ENCODE assay signal across 1 cellular context in the genomic region with DNA sequence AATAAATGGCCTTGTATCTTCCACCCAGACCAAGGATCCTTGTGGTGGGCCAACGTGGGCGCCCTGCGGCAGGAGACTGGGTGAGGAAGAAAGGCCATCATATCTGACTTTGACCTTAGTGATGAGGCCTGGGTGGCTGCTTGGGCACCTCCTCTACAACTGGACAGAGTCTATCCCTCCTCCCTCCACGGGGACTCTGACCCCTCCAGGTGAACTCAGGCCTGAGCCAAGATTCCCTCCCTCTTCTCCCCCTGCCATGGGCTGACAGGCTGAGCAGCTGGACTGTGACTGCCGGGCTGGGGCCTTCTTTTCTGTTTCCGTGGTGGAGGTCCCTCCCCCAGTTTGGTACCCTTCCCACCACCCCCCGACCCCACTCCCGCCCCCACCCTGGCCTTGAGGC.
TF ChIP-seq lines count a peak whose summit lies in the region.

No MANE protein-coding gene starts in this region.

TF ChIP-seq in HepG2, 621 proteins besides CTCF, POLR2A, EP300 and RAD21 (continued from another document and continues in another):
- no peak for TF ChIP-seq ZIK1 (CRISPR knock-in tag; IDR thresholded peaks at IDR 0.05; ENCODE audit: borderline replicate concordance, low read depth)
- TF ChIP-seq, protein P1, sequence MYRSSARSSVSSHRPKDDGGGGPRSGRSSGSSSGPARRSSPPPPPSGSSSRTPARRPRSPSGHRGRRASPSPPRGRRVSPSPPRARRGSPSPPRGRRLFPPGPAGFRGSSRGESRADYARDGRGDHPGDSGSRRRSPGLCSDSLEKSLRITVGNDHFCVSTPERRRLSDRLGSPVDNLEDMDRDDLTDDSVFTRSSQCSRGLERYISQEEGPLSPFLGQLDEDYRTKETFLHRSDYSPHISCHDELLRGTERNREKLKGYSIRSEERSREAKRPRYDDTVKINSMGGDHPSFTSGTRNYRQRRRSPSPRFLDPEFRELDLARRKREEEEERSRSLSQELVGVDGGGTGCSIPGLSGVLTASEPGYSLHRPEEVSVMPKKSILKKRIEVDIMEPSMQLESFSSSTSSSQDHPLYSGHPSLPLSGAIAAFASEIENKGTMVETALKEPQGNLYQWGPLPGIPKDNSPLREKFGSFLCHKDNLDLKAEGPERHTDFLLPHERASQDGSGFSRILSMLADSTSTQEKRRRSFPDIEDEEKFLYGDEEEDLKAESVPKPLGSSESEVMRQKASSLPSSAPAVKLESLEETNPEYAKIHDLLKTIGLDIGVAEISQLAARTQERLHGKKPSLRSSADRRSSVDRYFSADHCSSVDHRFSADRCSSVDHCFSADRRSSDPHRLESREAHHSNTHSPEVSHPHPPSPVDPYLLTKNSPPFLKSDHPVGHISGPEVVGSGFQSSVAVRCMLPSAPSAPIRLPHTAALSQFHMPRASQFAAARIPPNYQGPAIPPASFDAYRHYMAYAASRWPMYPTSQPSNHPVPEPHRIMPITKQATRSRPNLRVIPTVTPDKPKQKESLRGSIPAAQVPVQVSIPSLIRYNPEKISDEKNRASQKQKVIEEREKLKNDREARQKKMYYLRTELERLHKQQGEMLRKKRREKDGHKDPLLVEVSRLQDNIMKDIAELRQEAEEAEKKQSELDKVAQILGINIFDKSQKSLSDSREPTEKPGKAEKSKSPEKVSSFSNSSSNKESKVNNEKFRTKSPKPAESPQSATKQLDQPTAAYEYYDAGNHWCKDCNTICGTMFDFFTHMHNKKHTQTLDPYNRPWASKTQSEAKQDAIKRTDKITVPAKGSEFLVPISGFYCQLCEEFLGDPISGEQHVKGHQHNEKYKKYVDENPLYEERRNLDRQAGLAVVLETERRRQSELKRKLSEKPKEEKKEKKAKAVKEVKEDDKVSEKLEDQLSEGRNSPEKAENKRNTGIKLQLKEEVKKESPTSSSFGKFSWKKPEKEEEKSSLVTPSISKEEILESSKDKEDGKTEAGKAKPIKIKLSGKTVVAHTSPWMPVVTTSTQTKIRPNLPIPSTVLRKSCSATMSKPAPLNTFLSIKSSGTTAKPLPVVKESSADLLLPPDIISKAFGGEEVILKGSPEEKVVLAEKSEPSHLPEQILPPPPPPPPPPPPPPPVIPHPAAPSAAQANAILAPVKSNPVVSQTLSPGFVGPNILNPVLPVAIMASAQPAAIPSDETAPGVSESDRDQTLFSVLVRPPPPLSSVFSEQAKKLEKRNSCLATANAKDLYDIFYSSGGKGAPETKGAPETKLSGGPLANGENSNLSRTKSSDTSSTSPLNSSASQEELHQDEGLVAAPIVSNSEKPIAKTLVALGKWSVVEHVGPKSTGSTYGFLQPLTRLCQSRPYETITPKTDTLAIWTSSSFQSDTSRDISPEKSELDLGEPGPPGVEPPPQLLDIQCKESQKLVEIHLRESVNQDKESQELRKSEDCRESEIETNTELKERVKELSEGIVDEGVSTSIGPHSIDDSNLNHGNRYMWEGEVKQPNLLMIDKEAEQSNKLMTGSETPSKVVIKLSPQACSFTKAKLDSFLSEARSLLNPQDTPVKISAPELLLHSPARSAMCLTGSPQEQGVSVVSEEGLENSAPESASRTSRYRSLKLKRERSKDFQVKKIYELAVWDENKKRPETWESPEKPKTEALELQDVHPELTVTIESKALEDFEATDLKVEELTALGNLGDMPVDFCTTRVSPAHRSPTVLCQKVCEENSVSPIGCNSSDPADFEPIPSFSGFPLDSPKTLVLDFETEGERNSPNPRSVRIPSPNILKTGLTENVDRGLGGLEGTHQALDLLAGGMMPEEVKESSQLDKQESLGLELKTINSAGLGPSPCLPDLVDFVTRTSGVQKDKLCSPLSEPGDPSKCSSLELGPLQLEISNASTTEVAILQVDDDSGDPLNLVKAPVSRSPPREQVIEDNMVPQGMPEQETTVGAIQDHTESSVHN (CRISPR knock-in tag; IDR thresholded peaks at IDR 0.05) = no peak
- no peak for TF ChIP-seq MIXL1 (CRISPR knock-in tag; IDR thresholded peaks at IDR 0.05)
- peak in 1 of 2 experiments; percentile 55; a peak in 1 of 4 replicates for TF ChIP-seq NR2F1 (CRISPR knock-in tag; IDR thresholded peaks at IDR 0.05)
- TF ChIP-seq HOXA9 (CRISPR knock-in tag; IDR thresholded peaks at IDR 0.05; ENCODE audit: borderline replicate concordance) = no peak
- TF ChIP-seq ZNF33A (CRISPR knock-in tag; IDR thresholded peaks at IDR 0.05; ENCODE audit: borderline replicate concordance) = no peak
- no peak for TF ChIP-seq ZNF205 (CRISPR knock-in tag; IDR thresholded peaks at IDR 0.05)
- no peak for TF ChIP-seq TRAFD1 (CRISPR knock-in tag; IDR thresholded peaks at IDR 0.05; ENCODE audit: borderline replicate concordance)
- TF ChIP-seq ZNF563 (CRISPR knock-in tag; IDR thresholded peaks at IDR 0.05) = no peak
- TF ChIP-seq ZNF788 (CRISPR knock-in tag; IDR thresholded peaks at IDR 0.05; ENCODE audit: borderline replicate concordance) = no peak
- TF ChIP-seq, protein P2, sequence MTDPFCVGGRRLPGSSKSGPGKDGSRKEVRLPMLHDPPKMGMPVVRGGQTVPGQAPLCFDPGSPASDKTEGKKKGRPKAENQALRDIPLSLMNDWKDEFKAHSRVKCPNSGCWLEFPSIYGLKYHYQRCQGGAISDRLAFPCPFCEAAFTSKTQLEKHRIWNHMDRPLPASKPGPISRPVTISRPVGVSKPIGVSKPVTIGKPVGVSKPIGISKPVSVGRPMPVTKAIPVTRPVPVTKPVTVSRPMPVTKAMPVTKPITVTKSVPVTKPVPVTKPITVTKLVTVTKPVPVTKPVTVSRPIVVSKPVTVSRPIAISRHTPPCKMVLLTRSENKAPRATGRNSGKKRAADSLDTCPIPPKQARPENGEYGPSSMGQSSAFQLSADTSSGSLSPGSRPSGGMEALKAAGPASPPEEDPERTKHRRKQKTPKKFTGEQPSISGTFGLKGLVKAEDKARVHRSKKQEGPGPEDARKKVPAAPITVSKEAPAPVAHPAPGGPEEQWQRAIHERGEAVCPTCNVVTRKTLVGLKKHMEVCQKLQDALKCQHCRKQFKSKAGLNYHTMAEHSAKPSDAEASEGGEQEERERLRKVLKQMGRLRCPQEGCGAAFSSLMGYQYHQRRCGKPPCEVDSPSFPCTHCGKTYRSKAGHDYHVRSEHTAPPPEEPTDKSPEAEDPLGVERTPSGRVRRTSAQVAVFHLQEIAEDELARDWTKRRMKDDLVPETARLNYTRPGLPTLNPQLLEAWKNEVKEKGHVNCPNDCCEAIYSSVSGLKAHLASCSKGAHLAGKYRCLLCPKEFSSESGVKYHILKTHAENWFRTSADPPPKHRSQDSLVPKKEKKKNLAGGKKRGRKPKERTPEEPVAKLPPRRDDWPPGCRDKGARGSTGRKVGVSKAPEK (CRISPR knock-in tag; IDR thresholded peaks at IDR 0.05; ENCODE audit: borderline replicate concordance) = no peak
- TF ChIP-seq MTF2 (CRISPR knock-in tag; IDR thresholded peaks at IDR 0.05; ENCODE audit: borderline replicate concordance) = no peak
- TF ChIP-seq, protein P3, sequence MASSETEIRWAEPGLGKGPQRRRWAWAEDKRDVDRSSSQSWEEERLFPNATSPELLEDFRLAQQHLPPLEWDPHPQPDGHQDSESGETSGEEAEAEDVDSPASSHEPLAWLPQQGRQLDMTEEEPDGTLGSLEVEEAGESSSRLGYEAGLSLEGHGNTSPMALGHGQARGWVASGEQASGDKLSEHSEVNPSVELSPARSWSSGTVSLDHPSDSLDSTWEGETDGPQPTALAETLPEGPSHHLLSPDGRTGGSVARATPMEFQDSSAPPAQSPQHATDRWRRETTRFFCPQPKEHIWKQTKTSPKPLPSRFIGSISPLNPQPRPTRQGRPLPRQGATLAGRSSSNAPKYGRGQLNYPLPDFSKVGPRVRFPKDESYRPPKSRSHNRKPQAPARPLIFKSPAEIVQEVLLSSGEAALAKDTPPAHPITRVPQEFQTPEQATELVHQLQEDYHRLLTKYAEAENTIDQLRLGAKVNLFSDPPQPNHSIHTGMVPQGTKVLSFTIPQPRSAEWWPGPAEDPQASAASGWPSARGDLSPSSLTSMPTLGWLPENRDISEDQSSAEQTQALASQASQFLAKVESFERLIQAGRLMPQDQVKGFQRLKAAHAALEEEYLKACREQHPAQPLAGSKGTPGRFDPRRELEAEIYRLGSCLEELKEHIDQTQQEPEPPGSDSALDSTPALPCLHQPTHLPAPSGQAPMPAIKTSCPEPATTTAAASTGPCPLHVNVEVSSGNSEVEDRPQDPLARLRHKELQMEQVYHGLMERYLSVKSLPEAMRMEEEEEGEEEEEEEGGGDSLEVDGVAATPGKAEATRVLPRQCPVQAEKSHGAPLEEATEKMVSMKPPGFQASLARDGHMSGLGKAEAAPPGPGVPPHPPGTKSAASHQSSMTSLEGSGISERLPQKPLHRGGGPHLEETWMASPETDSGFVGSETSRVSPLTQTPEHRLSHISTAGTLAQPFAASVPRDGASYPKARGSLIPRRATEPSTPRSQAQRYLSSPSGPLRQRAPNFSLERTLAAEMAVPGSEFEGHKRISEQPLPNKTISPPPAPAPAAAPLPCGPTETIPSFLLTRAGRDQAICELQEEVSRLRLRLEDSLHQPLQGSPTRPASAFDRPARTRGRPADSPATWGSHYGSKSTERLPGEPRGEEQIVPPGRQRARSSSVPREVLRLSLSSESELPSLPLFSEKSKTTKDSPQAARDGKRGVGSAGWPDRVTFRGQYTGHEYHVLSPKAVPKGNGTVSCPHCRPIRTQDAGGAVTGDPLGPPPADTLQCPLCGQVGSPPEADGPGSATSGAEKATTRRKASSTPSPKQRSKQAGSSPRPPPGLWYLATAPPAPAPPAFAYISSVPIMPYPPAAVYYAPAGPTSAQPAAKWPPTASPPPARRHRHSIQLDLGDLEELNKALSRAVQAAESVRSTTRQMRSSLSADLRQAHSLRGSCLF (CRISPR knock-in tag; IDR thresholded peaks at IDR 0.05; ENCODE audit: borderline replicate concordance) = no peak
- TF ChIP-seq GATAD2A (CRISPR knock-in tag; IDR thresholded peaks at IDR 0.05) = peak; percentile 64; the same call in 1 of the 2 replicates
- TF ChIP-seq ZUFSP (CRISPR knock-in tag; IDR thresholded peaks at IDR 0.05; ENCODE audit: borderline replicate concordance) = no peak
- TF ChIP-seq REPIN1 (CRISPR knock-in tag; IDR thresholded peaks at IDR 0.05; ENCODE audit: borderline replicate concordance, low read depth) = no peak
- TF ChIP-seq PITX1 (CRISPR knock-in tag; IDR thresholded peaks at IDR 0.05) = no peak
- TF ChIP-seq, protein P4, sequence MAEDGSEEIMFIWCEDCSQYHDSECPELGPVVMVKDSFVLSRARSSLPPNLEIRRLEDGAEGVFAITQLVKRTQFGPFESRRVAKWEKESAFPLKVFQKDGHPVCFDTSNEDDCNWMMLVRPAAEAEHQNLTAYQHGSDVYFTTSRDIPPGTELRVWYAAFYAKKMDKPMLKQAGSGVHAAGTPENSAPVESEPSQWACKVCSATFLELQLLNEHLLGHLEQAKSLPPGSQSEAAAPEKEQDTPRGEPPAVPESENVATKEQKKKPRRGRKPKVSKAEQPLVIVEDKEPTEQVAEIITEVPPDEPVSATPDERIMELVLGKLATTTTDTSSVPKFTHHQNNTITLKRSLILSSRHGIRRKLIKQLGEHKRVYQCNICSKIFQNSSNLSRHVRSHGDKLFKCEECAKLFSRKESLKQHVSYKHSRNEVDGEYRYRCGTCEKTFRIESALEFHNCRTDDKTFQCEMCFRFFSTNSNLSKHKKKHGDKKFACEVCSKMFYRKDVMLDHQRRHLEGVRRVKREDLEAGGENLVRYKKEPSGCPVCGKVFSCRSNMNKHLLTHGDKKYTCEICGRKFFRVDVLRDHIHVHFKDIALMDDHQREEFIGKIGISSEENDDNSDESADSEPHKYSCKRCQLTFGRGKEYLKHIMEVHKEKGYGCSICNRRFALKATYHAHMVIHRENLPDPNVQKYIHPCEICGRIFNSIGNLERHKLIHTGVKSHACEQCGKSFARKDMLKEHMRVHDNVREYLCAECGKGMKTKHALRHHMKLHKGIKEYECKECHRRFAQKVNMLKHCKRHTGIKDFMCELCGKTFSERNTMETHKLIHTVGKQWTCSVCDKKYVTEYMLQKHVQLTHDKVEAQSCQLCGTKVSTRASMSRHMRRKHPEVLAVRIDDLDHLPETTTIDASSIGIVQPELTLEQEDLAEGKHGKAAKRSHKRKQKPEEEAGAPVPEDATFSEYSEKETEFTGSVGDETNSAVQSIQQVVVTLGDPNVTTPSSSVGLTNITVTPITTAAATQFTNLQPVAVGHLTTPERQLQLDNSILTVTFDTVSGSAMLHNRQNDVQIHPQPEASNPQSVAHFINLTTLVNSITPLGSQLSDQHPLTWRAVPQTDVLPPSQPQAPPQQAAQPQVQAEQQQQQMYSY (CRISPR knock-in tag; IDR thresholded peaks at IDR 0.05) = no peak
- TF ChIP-seq TBX2 (CRISPR knock-in tag; IDR thresholded peaks at IDR 0.05; ENCODE audit: borderline replicate concordance) = no peak
- TF ChIP-seq PPARG (CRISPR knock-in tag; conservative IDR thresholded peaks at IDR 0.05) = no peak
- no peak for TF ChIP-seq SIN3B (IDR thresholded peaks at IDR 0.05; ENCODE audit: low read length)
- TF ChIP-seq GLI4 (CRISPR knock-in tag; IDR thresholded peaks at IDR 0.05; ENCODE audit: borderline replicate concordance) = 0 out of 2 replicates have a peak, but pooled peaks have one; percentile 1
- TF ChIP-seq IKZF1 (IDR thresholded peaks at IDR 0.05) = no peak
- peak; percentile 32; the same call in 1 of the 2 replicates for TF ChIP-seq KDM2A (CRISPR knock-in tag; IDR thresholded peaks at IDR 0.05; ENCODE audit: borderline replicate concordance, low read depth)
- TF ChIP-seq GABPB1 (CRISPR knock-in tag; IDR thresholded peaks at IDR 0.05) = no peak
